In the genomic region with DNA sequence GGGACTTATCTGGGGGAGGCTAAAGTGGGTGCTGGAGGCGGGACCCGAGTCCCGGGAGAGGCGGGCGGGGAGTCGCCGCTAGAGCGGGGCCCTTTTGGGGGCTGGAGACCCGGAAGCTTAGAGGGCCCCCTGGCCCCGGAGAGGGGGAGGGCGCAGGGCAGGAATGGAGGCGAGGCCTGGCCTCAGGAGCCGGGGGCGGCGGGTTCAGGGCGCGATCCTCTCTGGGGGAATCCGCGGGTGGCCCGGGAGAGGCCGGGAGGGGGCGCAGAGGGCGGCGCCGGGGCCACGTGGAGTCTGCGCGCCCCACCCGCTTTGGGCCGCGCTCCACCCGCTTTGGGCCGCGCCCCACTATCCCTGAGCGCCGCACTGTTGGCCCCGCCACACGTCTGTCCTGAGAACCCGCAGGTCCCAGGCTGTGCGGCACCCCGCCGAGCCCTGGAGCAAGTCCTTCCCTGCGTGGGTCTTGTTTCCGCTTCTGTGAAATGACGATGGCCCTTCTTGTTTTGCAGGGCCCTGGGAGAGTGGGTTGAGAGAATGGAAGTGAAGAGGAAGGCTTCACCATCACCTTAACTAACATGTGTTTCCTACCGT, we compare ENCODE assay signal across 8 cellular contexts.
DNase-seq lines count a peak whose midpoint lies in the region; ATAC-seq, FAIRE-seq and TF ChIP-seq lines count a peak whose summit lies in the region.

No MANE protein-coding gene starts in this region.

- peak overlapping the region; percentile 80 for H3K27ac Mint-ChIP-seq in Caco-2 (ENCODE audit: unreplicated experiment)

- SMC1A ChIA-PET in GM12878 (lab: Charles Lee; ENCODE audit: uncharacterized antibody, unreplicated experiment), result no interaction called here

- H3K4me2 ChIP-seq in GM12878 (ENCODE audit: control insufficient read depth, insufficient read depth) (peak overlapping the region; percentile 90), smooth muscle cell (peak overlapping the region; percentile 98)

- H3K4me1 Mint-ChIP-seq in Caco-2 (ENCODE audit: low read depth, unreplicated experiment), result peaks cover 12% of the 10 kb centered on the region

- peak; percentile 2 to 20 for TF ChIP-seq CTCF in Caco-2 (IDR thresholded peaks at IDR 0.05; ENCODE audit: insufficient read depth in 1 of 2, low read depth in 1 of 2, low read length in 1 of 2, severe bottlenecking in 1 of 2, unreplicated experiment in 1 of 2)
- peak; percentile 23 to 41 (median 24); a peak in 3 of 6 replicates for TF ChIP-seq CTCF in GM12878 (IDR thresholded peaks at IDR 0.05 in 2 of 3, conservative IDR thresholded peaks at IDR 0.05 in 1 of 3; ENCODE audit: control insufficient read depth in 2 of 3, extremely low read depth in 1 of 3, insufficient read depth in 1 of 3, low read depth in 3 of 3, low read length in 3 of 3)
- peak; percentile 33 for TF ChIP-seq CTCF in smooth muscle cell (IDR thresholded peaks at IDR 0.05; ENCODE audit: borderline replicate concordance, insufficient read depth, poor library complexity, severe bottlenecking)

- intact Hi-C loops in Caco-2 (cut with micrococcal nuclease; ENCODE audit: unreplicated experiment) (loop anchor here (1.0 kb wide), 1 partner anchor 90 kb away; the partner anchor contains the start of gene PUM1), GM12878 (cut with micrococcal nuclease; ENCODE audit: unreplicated experiment) (no loop called here)

- H3K9me3 ChIP-seq in Caco-2, result no peaks in the 10 kb centered on the region
- H3K9me3 ChIP-seq in MG63, result no peaks in the 10 kb centered on the region
- H3K9me3 ChIP-seq in GM12878 (replicated peaks; ENCODE audit: control insufficient read depth, insufficient read depth, low read length), result no peaks in the 10 kb centered on the region
- no peaks in the 10 kb centered on the region for H3K9me3 ChIP-seq in iPS-20b (ENCODE audit: insufficient read depth, low read depth, low read length)
- no peaks in the 10 kb centered on the region for H3K9me3 ChIP-seq in smooth muscle cell (replicated peaks; ENCODE audit: low read depth)

- H3K4me3 Mint-ChIP-seq in Caco-2 (ENCODE audit: unreplicated experiment), result peak overlapping the region; percentile 84

- FAIRE-seq in GM12878 (lab: Jason Lieb, UNC), result peak; percentile 44

- H3K4me3 ChIP-seq in Caco-2 (ENCODE audit: low read depth, low read length) (peak overlapping the region; percentile 39), MG63 (peak overlapping the region; percentile 74), GM12878 (peak overlapping the region; percentile 85), iPS-20b (ENCODE audit: low read length) (peak overlapping the region; percentile 66), smooth muscle cell (peak overlapping the region; percentile 59)

- H3K27me3 Mint-ChIP-seq in Caco-2 (ENCODE audit: insufficient read depth, unreplicated experiment), result no peaks in the 10 kb centered on the region

- H3K27me3 ChIP-seq in Caco-2 (replicated peaks; ENCODE audit: control insufficient read depth, insufficient read depth, low read length) (no peaks in the 10 kb centered on the region), MG63 (no peaks in the 10 kb centered on the region), GM12878 (replicated peaks in 1 of 2; ENCODE audit: control insufficient read depth in 2 of 2, insufficient read depth in 2 of 2, low read length in 1 of 2) (no peaks in the 10 kb centered on the region), iPS-20b (ENCODE audit: insufficient read depth, low read length) (no peaks in the 10 kb centered on the region), smooth muscle cell (ENCODE audit: low read depth) (no peaks in the 10 kb centered on the region)

- RAD21 ChIA-PET in GM12878 (lab: Charles Lee; ENCODE audit: unreplicated experiment), result no interaction called here

- TF ChIP-seq EP300 in GM12878 (IDR thresholded peaks at IDR 0.05; ENCODE audit: borderline replicate concordance in 1 of 2, control insufficient read depth in 1 of 2, low read depth in 2 of 2, low read length in 2 of 2), result no peak

- H4K20me1 ChIP-seq in GM12878 (ENCODE audit: control insufficient read depth, insufficient read depth) (no peaks in the 10 kb centered on the region), smooth muscle cell (ENCODE audit: low read depth) (no peaks in the 10 kb centered on the region)

- H3F3A ChIP-seq in smooth muscle cell (ENCODE audit: low read depth), result peaks cover 16% of the 10 kb centered on the region

- BruUV-seq in Caco-2 (replicated peaks; lab: Mats Ljungman, UMichigan), result no TSS peak
- BruUV-seq in GM12878 (replicated peaks; lab: Mats Ljungman, UMichigan), result no TSS peak

- H3K27ac ChIP-seq in GM12878 (ENCODE audit: control insufficient read depth, insufficient read depth) (no peak overlapping the region), iPS-20b (ENCODE audit: low read length) (peak overlapping the region; percentile 40), smooth muscle cell (ENCODE audit: low read depth) (peak overlapping the region; percentile 22)

- H2AFZ ChIP-seq in GM12878 (ENCODE audit: control insufficient read depth, low read depth, low read length) (peak overlapping the region; percentile 91), smooth muscle cell (ENCODE audit: low read depth) (peak overlapping the region; percentile 72)

- H3K36me3 ChIP-seq in Caco-2 (ENCODE audit: control insufficient read depth, insufficient read depth, low read length) (no peaks in the 10 kb centered on the region), MG63 (peaks cover 5% of the 10 kb centered on the region; the same call in 1 of the 2 replicates), GM12878 (ENCODE audit: control insufficient read depth in 2 of 2, insufficient read depth in 2 of 2, low read length in 1 of 2) (no peaks in the 10 kb centered on the region), iPS-20b (ENCODE audit: insufficient read depth, low read depth, low read length) (no peaks in the 10 kb centered on the region), smooth muscle cell (ENCODE audit: low read depth) (no peaks in the 10 kb centered on the region)

- POLR2A ChIA-PET in Caco-2 (lab: Charles Lee), result no interaction called here
- POLR2A ChIA-PET in GM12878 (lab: Charles Lee), result no interaction called here

- H3K36me3 Mint-ChIP-seq in Caco-2 (ENCODE audit: insufficient read depth, unreplicated experiment), result peaks cover 6% of the 10 kb centered on the region

- H3K9ac ChIP-seq in GM12878 (ENCODE audit: control insufficient read depth, insufficient read depth, low read length) (peak overlapping the region; percentile 60), iPS-20b (ENCODE audit: low read depth, low read length) (peak overlapping the region; percentile 79; the same call in 1 of the 2 replicates), smooth muscle cell (ENCODE audit: low read depth) (peak overlapping the region; percentile 89)

- DNase-seq in Caco-2 (peak; percentile 84 to 85), MG63 (peak; percentile 88), T1000 (lab: John Stamatoyannopoulos, UW) (peak; percentile 76), GM12878 (ENCODE audit: low read depth, low spot score) (no peak), smooth muscle cell (lab: John Stamatoyannopoulos, UW; ENCODE audit: unreplicated experiment) (peak; percentile 85)

- H3K9me3 Mint-ChIP-seq in Caco-2 (ENCODE audit: unreplicated experiment), result no peaks in the 10 kb centered on the region

- WGBS in GM12878 (ENCODE audit: insufficient coverage, insufficient replicate concordance, low lambda C conversion rate, missing lambda C conversion rate), result 1% methylated on average over 25 of the region's 46 CpGs
- WGBS in smooth muscle cell (ENCODE audit: low lambda C conversion rate), result 2% methylated on average over 15 of the region's 46 CpGs

- TF ChIP-seq RAD21 in GM12878 (IDR thresholded peaks at IDR 0.05; ENCODE audit: insufficient read depth, low read depth, low read length), result no peak

- H3K4me1 ChIP-seq in Caco-2, result peaks cover 12% of the 10 kb centered on the region
- H3K4me1 ChIP-seq in GM12878 (ENCODE audit: control insufficient read depth, insufficient read depth, low read length), result 0 out of 2 replicates have a peak, but pooled peaks cover 3% of the 10 kb centered on the region
- peaks cover 6% of the 10 kb centered on the region; the same call in 1 of the 2 replicates for H3K4me1 ChIP-seq in iPS-20b (ENCODE audit: insufficient read depth, low read length)
- peaks cover 10% of the 10 kb centered on the region for H3K4me1 ChIP-seq in smooth muscle cell (ENCODE audit: low read depth)

- CTCF ChIA-PET in Caco-2 (lab: Charles Lee) (interaction anchor here (0.6 to 1.1 kb wide), 2 partner anchors 26 kb away, joined by 3 to 4 read pairs; no protein-coding TSS in a partner anchor), GM12878 (lab: Yijun Ruan, JAX) (no interaction called here)

- TF ChIP-seq POLR2A in GM12878 (IDR thresholded peaks at IDR 0.05; ENCODE audit: low read depth, low read length), result peak; percentile 65

- no peaks in the 10 kb centered on the region for H3K79me2 ChIP-seq in GM12878 (ENCODE audit: control insufficient read depth, insufficient read depth, low read length)
- H3K79me2 ChIP-seq in smooth muscle cell (ENCODE audit: low read depth), result no peaks in the 10 kb centered on the region

- in situ Hi-C loops in GM12878 (cut with MboI), result no loop called here

- ATAC-seq in GM21423 (IDR thresholded peaks at IDR 0.05; ENCODE audit: unreplicated experiment), result peak; percentile 58
- ATAC-seq in GM12878, result peak; percentile 95
- ATAC-seq in HG03571 (IDR thresholded peaks at IDR 0.05; ENCODE audit: unreplicated experiment), result no peak

TF ChIP-seq in GM12878, 131 proteins besides CTCF, POLR2A, EP300 and RAD21 (continues in another document):
- TF ChIP-seq NBN (IDR thresholded peaks at IDR 0.05), result no peak
- TF ChIP-seq NFIC (IDR thresholded peaks at IDR 0.05; ENCODE audit: low read depth, low read length), result no peak
- peak; percentile 71; the same call in 1 of the 2 replicates for TF ChIP-seq BACH1 (IDR thresholded peaks at IDR 0.05; ENCODE audit: borderline replicate concordance)
- TF ChIP-seq GABPA (IDR thresholded peaks at IDR 0.05; ENCODE audit: low read depth), result no peak
- TF ChIP-seq HDGF (IDR thresholded peaks at IDR 0.05), result no peak
- TF ChIP-seq NR2C1 (IDR thresholded peaks at IDR 0.05), result no peak
- no peak for TF ChIP-seq POLR2AphosphoS5 (IDR thresholded peaks at IDR 0.05; ENCODE audit: low read length)
- no peak for TF ChIP-seq NR2C2 (IDR thresholded peaks at IDR 0.05; ENCODE audit: borderline replicate concordance, control insufficient read depth, insufficient read length, low read depth)
- no peak for TF ChIP-seq STAT1 (conservative IDR thresholded peaks at IDR 0.05)
- no peak for TF ChIP-seq MTA3 (IDR thresholded peaks at IDR 0.05; ENCODE audit: borderline replicate concordance, low read length)
- TF ChIP-seq RAD51 (IDR thresholded peaks at IDR 0.05), result no peak
- TF ChIP-seq, protein P1, sequence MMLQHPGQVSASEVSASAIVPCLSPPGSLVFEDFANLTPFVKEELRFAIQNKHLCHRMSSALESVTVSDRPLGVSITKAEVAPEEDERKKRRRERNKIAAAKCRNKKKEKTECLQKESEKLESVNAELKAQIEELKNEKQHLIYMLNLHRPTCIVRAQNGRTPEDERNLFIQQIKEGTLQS (IDR thresholded peaks at IDR 0.05; ENCODE audit: borderline replicate concordance, extremely low read depth, low read depth, low read length), result no peak
